ENCODE assay signal across 21 cellular contexts in the genomic region with DNA sequence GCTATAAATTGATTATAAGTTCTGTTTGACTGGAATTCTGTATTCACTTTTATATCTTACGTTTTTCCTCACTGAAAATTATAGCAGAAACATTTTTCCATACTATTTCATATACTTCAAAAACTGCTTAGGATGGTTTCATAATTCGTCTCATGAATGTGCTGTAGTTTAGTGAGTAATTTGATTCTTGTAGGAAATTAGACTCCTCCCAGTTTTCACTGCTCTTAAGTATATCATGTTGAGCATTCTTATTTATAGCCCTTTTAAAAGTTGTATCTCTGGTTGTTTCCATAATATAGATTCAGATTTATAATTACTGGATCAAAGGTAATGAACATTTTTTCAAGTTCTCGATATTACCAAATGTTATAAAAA.
DNase-seq lines count a peak whose midpoint lies in the region; ATAC-seq, FAIRE-seq and TF ChIP-seq lines count a peak whose summit lies in the region.
"Had no signal": no experiment of that assay in that cellular context is flagged by ENCODE, and none has a peak within 500 bp of the region (broad histone marks: within the 10 kb centered on the region; RNA-seq: fewer than 3 reads in every experiment).

No MANE protein-coding gene starts in this region.

- H3K36me3 ChIP-seq in sigmoid colon: no peaks in the 10 kb centered on the region

- H3K4me1 Mint-ChIP-seq in HFFc6 (ENCODE audit: low read depth): peaks cover 76% of the 10 kb centered on the region
- H3K4me1 Mint-ChIP-seq: CD4-positive, CD25-positive, alpha-beta regulatory T cell had no signal

- peaks cover 6% of the 10 kb centered on the region for H3K27me3 Mint-ChIP-seq in HFFc6 (ENCODE audit: insufficient read depth)
- H3K27me3 Mint-ChIP-seq: CD4-positive, CD25-positive, alpha-beta regulatory T cell had no signal

- H3K4me3 Mint-ChIP-seq in HFFc6: peak overlapping the region; percentile 48; the same call in 1 of the 2 replicates

- H3K4me3 ChIP-seq in sigmoid colon: no peak overlapping the region
- H3K4me3 ChIP-seq: GM12878, PC-9 had no signal

- no peaks in the 10 kb centered on the region for H3K27me3 ChIP-seq in sigmoid colon

- H3K36me3 Mint-ChIP-seq in HFFc6 (ENCODE audit: low read depth): peaks cover 60% of the 10 kb centered on the region
- H3K36me3 Mint-ChIP-seq: CD4-positive, CD25-positive, alpha-beta regulatory T cell had no signal

- H3K4me1 ChIP-seq in sigmoid colon: peaks cover 0 to 49% (median 28%) of the 10 kb centered on the region in 4 donors

- 33 to 62% methylated on average over 3 of the region's 3 CpGs for WGBS in sigmoid colon, 2 donors

- FAIRE-seq in endometrium (lab: Jason Lieb, UNC): peak; percentile 82
- FAIRE-seq: GM12878 had no signal

- no peaks in the 10 kb centered on the region; the same call in 1 of the 2 replicates for H3K9me3 Mint-ChIP-seq in HFFc6

- peak; percentile 15 for DNase-seq in ELR (ENCODE audit: low read depth)
- no peak for DNase-seq in HFFc6
- DNase-seq in sigmoid colon: no peak
- no peak for DNase-seq in NCI-H510A (lab: John Stamatoyannopoulos, UW)
- DNase-seq in activated CD8-positive, alpha-beta memory T cell treated with anti-CD3 and anti-CD28 coated beads, Interleukin-2, amount 50 U/mL, for 4 hours: no peak
- DNase-seq: CD4-positive, CD25-positive, alpha-beta regulatory T cell; COR-L47; DMS 273 treated with DMSO at 0.1 percent for 48 hours; DMS79 treated with DMSO at 0.1 percent for 48 hours; GOT3; Karpas-422; NCI-H1694 treated with DMSO at 0.1 percent for 48 hours; NCI-H2081 treated with DMSO at 0.1 percent for 48 hours; NCI-H748 treated with DMSO at 0.1 percent for 48 hours; PC-9; RPMI8226; SHP77 had no signal

- H3K9me3 ChIP-seq in sigmoid colon: no peaks in the 10 kb centered on the region

- TF ChIP-seq CTCF in HFFc6 (IDR thresholded peaks at IDR 0.05) (no peak), sigmoid colon (IDR thresholded peaks at IDR 0.05) (no peak)

- intact Hi-C loops in sigmoid colon (cut with DNase I): loop anchor here (10.0 kb wide), 1 partner anchor 263 kb away; no protein-coding TSS in a partner anchor

- H3K27ac Mint-ChIP-seq in HFFc6: peak overlapping the region; percentile 71
- H3K27ac Mint-ChIP-seq: CD4-positive, CD25-positive, alpha-beta regulatory T cell had no signal

- no peak for TF ChIP-seq POLR2A in sigmoid colon (IDR thresholded peaks at IDR 0.05)

- no peak for ATAC-seq in GM21528 (IDR thresholded peaks at IDR 0.05; ENCODE audit: low FRiP score, unreplicated experiment)
- ATAC-seq: GM12878, HCT116 had no signal

- no peak for TF ChIP-seq EP300 in sigmoid colon (IDR thresholded peaks at IDR 0.05)

- H3K27ac ChIP-seq in sigmoid colon: peak overlapping the region in 3 of 4 donors; percentile 29 to 75 (median 49)
- H3K27ac ChIP-seq: PC-9 had no signal
